Comparison of ENCODE assay signal across 7 cellular contexts in genomic region chr4:24657768-24658617, GRCh38.
DNase-seq lines count a peak whose midpoint lies in the region; ATAC-seq, FAIRE-seq and TF ChIP-seq lines count a peak whose summit lies in the region.

No MANE protein-coding gene starts in this region.

- H3K36me3 ChIP-seq in pancreas: no peaks in the 10 kb centered on the region

- no peak overlapping the region for H3K27ac Mint-ChIP-seq in CD4-positive, alpha-beta T cell

- H3K4me1 Mint-ChIP-seq in CD4-positive, alpha-beta T cell (ENCODE audit: low read depth): peaks cover 7% of the 10 kb centered on the region

- peak; percentile 42 for DNase-seq in GM13977 (ENCODE audit: low spot score)
- DNase-seq in RCC 7860 (ENCODE audit: low spot score): peak; percentile 99
- DNase-seq in fibroblast of gingiva (ENCODE audit: low read depth): peak; percentile 46
- peak in 5 of 6 donors; percentile 35 to 53 (median 44) for DNase-seq in pancreas
- no peak for DNase-seq in CD4-positive, alpha-beta T cell

- no peak overlapping the region for H3K4me3 ChIP-seq in pancreas

- H3K4me3 Mint-ChIP-seq in CD4-positive, alpha-beta T cell: no peak overlapping the region

- CTCF ChIA-PET in CD4-positive, alpha-beta T cell (lab: Charles Lee): no interaction called here

- H3K9me3 Mint-ChIP-seq in CD4-positive, alpha-beta T cell: no peaks in the 10 kb centered on the region

- peaks cover 13% of the 10 kb centered on the region for H3K27me3 Mint-ChIP-seq in CD4-positive, alpha-beta T cell

- in situ Hi-C loops in GM13977 (cut with MboI; ENCODE audit: low pct_unique_long_range_greater_than_20kb, low sequenced_read_pairs, unreplicated experiment): no loop called here

- H3K36me3 Mint-ChIP-seq in CD4-positive, alpha-beta T cell (ENCODE audit: low read depth): no peaks in the 10 kb centered on the region

- H3K9me3 ChIP-seq in pancreas: no peaks in the 10 kb centered on the region
- H3K9me3 ChIP-seq in CD4-positive, alpha-beta T cell (ENCODE audit: control insufficient read depth, low read length): no peaks in the 10 kb centered on the region

- peak overlapping the region in 2 of 4 donors; percentile 35 to 41 for H3K27ac ChIP-seq in pancreas
- no peak overlapping the region for H3K27ac ChIP-seq in CD4-positive, alpha-beta T cell (ENCODE audit: low read depth, low read length)

- no peaks in the 10 kb centered on the region for H3K4me1 ChIP-seq in pancreas

- no peak for TF ChIP-seq CTCF in GM13977 (IDR thresholded peaks at IDR 0.05; ENCODE audit: extremely low read depth, insufficient read depth, missing control alignments)
- no peak for TF ChIP-seq CTCF in pancreas (IDR thresholded peaks at IDR 0.05)
- TF ChIP-seq CTCF in CD4-positive, alpha-beta T cell (IDR thresholded peaks at IDR 0.05): no peak

- POLR2A ChIA-PET in CD4-positive, alpha-beta T cell (lab: Charles Lee): no interaction called here

- ATAC-seq in GM21528 (IDR thresholded peaks at IDR 0.05; ENCODE audit: low FRiP score, unreplicated experiment): peak; percentile 97
- ATAC-seq in HG03575 (IDR thresholded peaks at IDR 0.05; ENCODE audit: extremely low read depth, insufficient number of reproducible peaks, low FRiP score, unreplicated experiment): peak; percentile 94
- peak; percentile 21 to 92 (median 88) for ATAC-seq in pancreas
- no peak for ATAC-seq in CD4-positive, alpha-beta T cell (ENCODE audit: poor library complexity)

- FAIRE-seq in RCC 7860 (lab: Jason Lieb, UNC): peak; percentile 99
- FAIRE-seq in pancreas (lab: Jason Lieb, UNC): no peak

- no peaks in the 10 kb centered on the region for H3K27me3 ChIP-seq in pancreas
- no peaks in the 10 kb centered on the region for H3K27me3 ChIP-seq in CD4-positive, alpha-beta T cell (ENCODE audit: control insufficient read depth, insufficient read depth, low read length)

- WGBS in pancreas, 2 donors: 56 to 61% methylated on average over 15 of the region's 15 CpGs

- intact Hi-C loops in pancreas (cut with DNase I): no loop called here
- intact Hi-C loops in CD4-positive, alpha-beta T cell (cut with DNase I, micrococcal nuclease): no loop called here

Comparison
In these comparisons a context has a peak if more than half of its experiments do, and no peak if none do; other contexts are left out.
1. DNase-seq: peak in GM13977 (single experiment), RCC 7860 (single experiment), fibroblast of gingiva (single experiment) and pancreas (5 of 6); none in CD4-positive, alpha-beta T cell (0 of 10).